ENCODE assay signal across 18 cellular contexts in the genomic region with DNA sequence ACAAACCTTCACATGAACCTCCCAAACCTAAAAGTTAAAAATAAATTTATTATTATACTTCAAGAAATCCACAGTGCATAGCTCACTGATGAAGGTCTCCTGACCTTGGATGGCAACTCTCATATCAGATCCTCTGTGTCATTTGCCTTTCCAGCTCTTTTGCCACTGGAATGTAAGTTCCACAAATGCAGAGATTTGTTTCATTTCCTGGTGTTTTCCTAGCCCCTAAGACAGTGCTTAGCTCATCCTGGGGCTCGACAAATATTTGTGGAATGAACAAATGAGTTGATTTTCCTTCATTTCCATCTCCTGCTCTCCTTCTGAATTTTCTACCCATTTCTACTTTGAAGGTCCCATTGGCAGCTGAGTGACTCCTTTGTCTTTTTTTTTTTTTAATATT. TPM values are rescaled to one million over a fixed set of nuclear protein-coding genes. Genes with fewer than 3 reads are reported as not detected.
A peak's percentile ranks its signal among the peaks of the same experiment; 100 is the strongest.
DNase-seq lines count a peak whose midpoint lies in the region; FAIRE-seq and TF ChIP-seq lines count a peak whose summit lies in the region.
"Had no signal": no experiment of that assay in that cellular context is flagged by ENCODE, and none has a peak within 500 bp of the region (broad histone marks: within the 10 kb centered on the region; RNA-seq: fewer than 3 reads in every experiment).

No MANE protein-coding gene starts in this region.

- H3K4me3 ChIP-seq in SK-N-SH (ENCODE audit: low read depth in 2 of 2, low read length in 1 of 2): no peak overlapping the region
- H3K4me3 ChIP-seq in smooth muscle cell: no peak overlapping the region
- H3K4me3 ChIP-seq: Peyer's patch, spleen, thoracic aorta had no signal

- H2AFZ ChIP-seq in SK-N-SH (ENCODE audit: low read depth): no peak overlapping the region
- H2AFZ ChIP-seq in smooth muscle cell (ENCODE audit: low read depth): no peak overlapping the region

- H3K79me2 ChIP-seq in SK-N-SH (ENCODE audit: insufficient read depth) (no peaks in the 10 kb centered on the region), smooth muscle cell (ENCODE audit: low read depth) (no peaks in the 10 kb centered on the region)

- H3K27ac ChIP-seq in SK-N-SH (ENCODE audit: low read depth in 2 of 2, low read length in 1 of 2) (peak overlapping the region in 1 of 2 experiments; percentile 79; a peak in 2 of 4 replicates), smooth muscle cell (ENCODE audit: low read depth) (no peak overlapping the region)
- H3K27ac ChIP-seq: C4-2B, WERI-Rb-1 had no signal

- CTCF ChIA-PET in SK-N-SH (lab: Yijun Ruan, JAX): interaction anchor here (1.0 to 2.4 kb wide), 6 partner anchors 18 to 168 kb away, joined by 3 to 11 read pairs (median 4); no protein-coding TSS in a partner anchor

- H3K27me3 ChIP-seq in SK-N-SH (ENCODE audit: insufficient read depth) (no peaks in the 10 kb centered on the region), smooth muscle cell (ENCODE audit: low read depth) (no peaks in the 10 kb centered on the region)
- H3K27me3 ChIP-seq: Peyer's patch, spleen had no signal

- TF ChIP-seq EP300 in SK-N-SH (IDR thresholded peaks at IDR 0.05; ENCODE audit: borderline replicate concordance in 1 of 2, low read depth in 1 of 2, low read length in 1 of 2): peak in 1 of 2 experiments; percentile 62; a peak in 2 of 4 replicates

- H3K9me3 ChIP-seq in SK-N-SH (no peaks in the 10 kb centered on the region), smooth muscle cell (replicated peaks; ENCODE audit: low read depth) (no peaks in the 10 kb centered on the region)
- H3K9me3 ChIP-seq: Peyer's patch, spleen, thoracic aorta had no signal

- H3K4me1 ChIP-seq in SK-N-SH (ENCODE audit: control insufficient read depth in 1 of 2, insufficient read depth in 2 of 2, low read depth in 1 of 2, low read length in 1 of 2): peaks cover 0 to 17% of the 10 kb centered on the region in 2 experiments; a peak in 2 of 4 replicates
- H3K4me1 ChIP-seq in smooth muscle cell (ENCODE audit: low read depth): no peaks in the 10 kb centered on the region

- peaks cover 5% of the 10 kb centered on the region for H3F3A ChIP-seq in SK-N-SH (replicated peaks; ENCODE audit: insufficient read depth)
- H3F3A ChIP-seq in smooth muscle cell (ENCODE audit: low read depth): no peaks in the 10 kb centered on the region

- no peak for TF ChIP-seq CTCF in SK-N-SH (IDR thresholded peaks at IDR 0.05)
- no peak for TF ChIP-seq CTCF in smooth muscle cell (IDR thresholded peaks at IDR 0.05; ENCODE audit: borderline replicate concordance, insufficient read depth, poor library complexity, severe bottlenecking)
- no peak for TF ChIP-seq CTCF in D721Med (IDR thresholded peaks at IDR 0.05; ENCODE audit: insufficient read depth, missing control alignments)

- no peak overlapping the region for H3K4me2 ChIP-seq in SK-N-SH
- no peak overlapping the region for H3K4me2 ChIP-seq in smooth muscle cell

- H4K20me1 ChIP-seq in SK-N-SH (ENCODE audit: insufficient read depth) (no peaks in the 10 kb centered on the region), smooth muscle cell (ENCODE audit: low read depth) (no peaks in the 10 kb centered on the region)

- 45% methylated on average over 1 of the region's 1 CpG for WGBS in SK-N-SH (ENCODE audit: low lambda C conversion rate)
- 58% methylated on average over 1 of the region's 1 CpG for WGBS in smooth muscle cell (ENCODE audit: low lambda C conversion rate)

- no peak for FAIRE-seq in D721Med (lab: Jason Lieb, UNC)
- FAIRE-seq: H1 had no signal

- H3K36me3 ChIP-seq in SK-N-SH (replicated peaks in 1 of 2; ENCODE audit: control insufficient read depth in 1 of 2, insufficient read depth in 2 of 2, low read length in 1 of 2): no peaks in the 10 kb centered on the region
- no peaks in the 10 kb centered on the region for H3K36me3 ChIP-seq in smooth muscle cell (ENCODE audit: low read depth)
- H3K36me3 ChIP-seq: Peyer's patch, thoracic aorta, WERI-Rb-1 had no signal

- POLR2A ChIA-PET in SK-N-SH (lab: Yijun Ruan, JAX): no interaction called here

- no peak overlapping the region; the same call in 1 of the 2 replicates for H3K9ac ChIP-seq in SK-N-SH
- no peak overlapping the region for H3K9ac ChIP-seq in smooth muscle cell (ENCODE audit: low read depth)

- DNase-seq in ELR (ENCODE audit: low read depth): peak; percentile 8
- no peak for DNase-seq in SK-N-SH
- peak; percentile 9 for DNase-seq in fibroblast of peridontal ligament (ENCODE audit: extremely low read depth)
- DNase-seq in renal cortical epithelial cell (ENCODE audit: low read depth): peak; percentile 7
- DNase-seq in smooth muscle cell (lab: John Stamatoyannopoulos, UW; ENCODE audit: unreplicated experiment): no peak
- DNase-seq in NOMO-1 (lab: John Stamatoyannopoulos, UW; ENCODE audit: unreplicated experiment in 2 of 2): no peak
- DNase-seq in D721Med (ENCODE audit: insufficient read length, low spot score): no peak
- DNase-seq: activated CD8-positive, alpha-beta T cell treated with anti-CD3 and anti-CD28 coated beads, Interleukin-2, amount 10 ng/mL, durations not matched to agents 7 days and 5 days; activated naive CD8-positive, alpha-beta T cell treated with anti-CD3 and anti-CD28 coated beads, Interleukin-2, amount 10 ng/mL, durations not matched to agents 7 days and 5 days; central memory CD4-positive, alpha-beta T cell; naive thymus-derived CD8-positive, alpha-beta T cell; NCI-H2171 treated with DMSO at 0.1 percent for 48 hours; Peyer's patch; spleen; WERI-Rb-1 had no signal

- H3K9me2 ChIP-seq in SK-N-SH: no peaks in the 10 kb centered on the region

- no peak for TF ChIP-seq RAD21 in SK-N-SH (IDR thresholded peaks at IDR 0.05; ENCODE audit: low read length)

TF ChIP-seq in SK-N-SH, 30 proteins besides CTCF, POLR2A, EP300 and RAD21:
- no peak; the same call in 1 of the 2 replicates for TF ChIP-seq POLR2AphosphoS5 (IDR thresholded peaks at IDR 0.05; ENCODE audit: low read depth, low read length)
- TF ChIP-seq FOXM1 (IDR thresholded peaks at IDR 0.05; ENCODE audit: low read depth): no peak
- peak; percentile 49; the same call in 1 of the 2 replicates for TF ChIP-seq FOSL2 (IDR thresholded peaks at IDR 0.05; ENCODE audit: borderline replicate concordance, low read depth)
- TF ChIP-seq NFIC (IDR thresholded peaks at IDR 0.05; ENCODE audit: borderline replicate concordance): peak; percentile 30; the same call in 1 of the 2 replicates
- peak; percentile 47 for TF ChIP-seq JUND (IDR thresholded peaks at IDR 0.05)
- TF ChIP-seq YY1 (IDR thresholded peaks at IDR 0.05; ENCODE audit: low read depth): no peak
- no peak for TF ChIP-seq FOXJ3 (CRISPR knock-in tag; IDR thresholded peaks at IDR 0.05)
- TF ChIP-seq TCF12 (IDR thresholded peaks at IDR 0.05): peak; percentile 58
- TF ChIP-seq, protein P1, sequence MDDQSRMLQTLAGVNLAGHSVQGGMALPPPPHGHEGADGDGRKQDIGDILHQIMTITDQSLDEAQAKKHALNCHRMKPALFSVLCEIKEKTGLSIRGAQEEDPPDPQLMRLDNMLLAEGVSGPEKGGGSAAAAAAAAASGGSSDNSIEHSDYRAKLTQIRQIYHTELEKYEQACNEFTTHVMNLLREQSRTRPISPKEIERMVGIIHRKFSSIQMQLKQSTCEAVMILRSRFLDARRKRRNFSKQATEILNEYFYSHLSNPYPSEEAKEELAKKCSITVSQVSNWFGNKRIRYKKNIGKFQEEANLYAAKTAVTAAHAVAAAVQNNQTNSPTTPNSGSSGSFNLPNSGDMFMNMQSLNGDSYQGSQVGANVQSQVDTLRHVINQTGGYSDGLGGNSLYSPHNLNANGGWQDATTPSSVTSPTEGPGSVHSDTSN (IDR thresholded peaks at IDR 0.05): peak; percentile 37; the same call in 1 of the 2 replicates
- TF ChIP-seq TEAD4 (IDR thresholded peaks at IDR 0.05; ENCODE audit: borderline replicate concordance, insufficient read depth): peak; percentile 75
- TF ChIP-seq, protein P2, sequence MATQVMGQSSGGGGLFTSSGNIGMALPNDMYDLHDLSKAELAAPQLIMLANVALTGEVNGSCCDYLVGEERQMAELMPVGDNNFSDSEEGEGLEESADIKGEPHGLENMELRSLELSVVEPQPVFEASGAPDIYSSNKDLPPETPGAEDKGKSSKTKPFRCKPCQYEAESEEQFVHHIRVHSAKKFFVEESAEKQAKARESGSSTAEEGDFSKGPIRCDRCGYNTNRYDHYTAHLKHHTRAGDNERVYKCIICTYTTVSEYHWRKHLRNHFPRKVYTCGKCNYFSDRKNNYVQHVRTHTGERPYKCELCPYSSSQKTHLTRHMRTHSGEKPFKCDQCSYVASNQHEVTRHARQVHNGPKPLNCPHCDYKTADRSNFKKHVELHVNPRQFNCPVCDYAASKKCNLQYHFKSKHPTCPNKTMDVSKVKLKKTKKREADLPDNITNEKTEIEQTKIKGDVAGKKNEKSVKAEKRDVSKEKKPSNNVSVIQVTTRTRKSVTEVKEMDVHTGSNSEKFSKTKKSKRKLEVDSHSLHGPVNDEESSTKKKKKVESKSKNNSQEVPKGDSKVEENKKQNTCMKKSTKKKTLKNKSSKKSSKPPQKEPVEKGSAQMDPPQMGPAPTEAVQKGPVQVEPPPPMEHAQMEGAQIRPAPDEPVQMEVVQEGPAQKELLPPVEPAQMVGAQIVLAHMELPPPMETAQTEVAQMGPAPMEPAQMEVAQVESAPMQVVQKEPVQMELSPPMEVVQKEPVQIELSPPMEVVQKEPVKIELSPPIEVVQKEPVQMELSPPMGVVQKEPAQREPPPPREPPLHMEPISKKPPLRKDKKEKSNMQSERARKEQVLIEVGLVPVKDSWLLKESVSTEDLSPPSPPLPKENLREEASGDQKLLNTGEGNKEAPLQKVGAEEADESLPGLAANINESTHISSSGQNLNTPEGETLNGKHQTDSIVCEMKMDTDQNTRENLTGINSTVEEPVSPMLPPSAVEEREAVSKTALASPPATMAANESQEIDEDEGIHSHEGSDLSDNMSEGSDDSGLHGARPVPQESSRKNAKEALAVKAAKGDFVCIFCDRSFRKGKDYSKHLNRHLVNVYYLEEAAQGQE (IDR thresholded peaks at IDR 0.05; ENCODE audit: low read depth, low read length): no peak
- TF ChIP-seq SIN3A (IDR thresholded peaks at IDR 0.05; ENCODE audit: borderline replicate concordance, low read depth, low read length): no peak
- no peak for TF ChIP-seq EZH2phosphoT487 (IDR thresholded peaks at IDR 0.05; ENCODE audit: borderline replicate concordance, low read depth)

RNA-seq across cellular contexts. Expression of a gene that starts 56.0 kb away (rescaled TPM):
- polyA plus RNA-seq in SK-N-SH (2012; rRNA removed): 0.53 and 0.91 TPM in 2 replicates
- polyA plus RNA-seq in SK-N-SH (2012; cell fraction: cytosol; rRNA removed): 0.50 and 0.60 TPM in 2 replicates
- 0.82 and 0.85 TPM in 2 replicates for polyA plus RNA-seq in SK-N-SH (2012; cell fraction: nucleus; rRNA removed)
- 20.8 and 24.5 TPM in 2 replicates for total RNA-seq in renal cortical epithelial cell
- total RNA-seq in smooth muscle cell: 20.0 and 24.3 TPM in 2 replicates
- polyA plus RNA-seq in smooth muscle cell: 3.7 and 7.5 TPM in 2 replicates

Comparison
In these comparisons a context has a peak if more than half of its experiments do, and no peak if none do; other contexts are left out.
1. DNase-seq: peak in ELR (single experiment), fibroblast of peridontal ligament (single experiment) and renal cortical epithelial cell (single experiment); none in SK-N-SH (single experiment), smooth muscle cell (single experiment), NOMO-1 (0 of 2) and D721Med (single experiment).